Comparison of ENCODE assay signal across 4 cellular contexts in genomic region chr15:92444631-92445030, GRCh38.
TF ChIP-seq lines count a peak whose summit lies in the region.

No MANE protein-coding gene starts in this region.

TF ChIP-seq in HEK293, 187 proteins besides CTCF, POLR2A, EP300 and RAD21:
- TF ChIP-seq ZNF157 (tag by site-specific recombination; IDR thresholded peaks at IDR 0.05) (peak; percentile 32; the same call in 1 of the 2 replicates), RBAK (tag by site-specific recombination; IDR thresholded peaks at IDR 0.05) (no peak), ZNF843 (tag by site-specific recombination; IDR thresholded peaks at IDR 0.05) (no peak), ZNF239 (tag by site-specific recombination; IDR thresholded peaks at IDR 0.05) (no peak), ZNF214 (tag by site-specific recombination; IDR thresholded peaks at IDR 0.05; ENCODE audit: borderline replicate concordance) (no peak), ZNF624 (tag by site-specific recombination; IDR thresholded peaks at IDR 0.05) (no peak), ZBTB6 (tag by site-specific recombination; IDR thresholded peaks at IDR 0.05) (no peak), TSHZ1 (tag by site-specific recombination; IDR thresholded peaks at IDR 0.05; ENCODE audit: borderline replicate concordance) (no peak), ZBTB7A (tag by site-specific recombination; IDR thresholded peaks at IDR 0.05; ENCODE audit: low read depth) (no peak)
TF ChIP-seq in HEK293: peak in this region for 1.

TF ChIP-seq in IMR-90, 13 proteins besides CTCF, POLR2A, EP300 and RAD21:
- TF ChIP-seq CEBPB (IDR thresholded peaks at IDR 0.05; ENCODE audit: low read depth, low read length) (no peak), ELK1 (IDR thresholded peaks at IDR 0.05; ENCODE audit: borderline replicate concordance, low read depth, low read length) (no peak), MXI1 (IDR thresholded peaks at IDR 0.05; ENCODE audit: borderline replicate concordance, low read depth, low read length) (no peak), SMC3 (IDR thresholded peaks at IDR 0.05; ENCODE audit: low read depth, low read length) (no peak), USF2 (IDR thresholded peaks at IDR 0.05; ENCODE audit: low read depth, low read length) (no peak), BHLHE40 (IDR thresholded peaks at IDR 0.05; ENCODE audit: low read depth, low read length) (no peak), RCOR1 (IDR thresholded peaks at IDR 0.05; ENCODE audit: insufficient replicate concordance, low read length) (no peak), NFE2L2 (IDR thresholded peaks at IDR 0.05; ENCODE audit: low read depth, low read length) (no peak), CHD1 (IDR thresholded peaks at IDR 0.05; ENCODE audit: low read depth, low read length) (no peak), RFX5 (IDR thresholded peaks at IDR 0.05; ENCODE audit: low read depth, low read length) (no peak), MAZ (IDR thresholded peaks at IDR 0.05; ENCODE audit: borderline replicate concordance, low read depth, low read length) (no peak), MAFK (IDR thresholded peaks at IDR 0.05; ENCODE audit: low read depth, low read length) (no peak), FOS (IDR thresholded peaks at IDR 0.05; ENCODE audit: low read depth, low read length) (no peak)
TF ChIP-seq in IMR-90: peak in this region for 0.

TF ChIP-seq in H1, 55 proteins besides CTCF, POLR2A, EP300 and RAD21:
- no peak for TF ChIP-seq CEBPB (IDR thresholded peaks at IDR 0.05; ENCODE audit: low read depth, low read length)
- TF ChIP-seq RXRA (IDR thresholded peaks at IDR 0.05; ENCODE audit: insufficient read depth, low read depth, low read length) = no peak
- no peak for TF ChIP-seq ZNF274 (IDR thresholded peaks at IDR 0.05; ENCODE audit: borderline replicate concordance, extremely low read depth, low read length)
TF ChIP-seq in H1: peak in this region for 0.

TF ChIP-seq in neural cell, 6 proteins besides CTCF, POLR2A, EP300 and RAD21:
- TF ChIP-seq POLR2AphosphoS5 (IDR thresholded peaks at IDR 0.05) = peak; percentile 12
- TF ChIP-seq SMC3 (conservative IDR thresholded peaks at IDR 0.05; ENCODE audit: poor library complexity) = no peak
